Comparison of ENCODE assay signal across 9 cellular contexts in the genomic region with DNA sequence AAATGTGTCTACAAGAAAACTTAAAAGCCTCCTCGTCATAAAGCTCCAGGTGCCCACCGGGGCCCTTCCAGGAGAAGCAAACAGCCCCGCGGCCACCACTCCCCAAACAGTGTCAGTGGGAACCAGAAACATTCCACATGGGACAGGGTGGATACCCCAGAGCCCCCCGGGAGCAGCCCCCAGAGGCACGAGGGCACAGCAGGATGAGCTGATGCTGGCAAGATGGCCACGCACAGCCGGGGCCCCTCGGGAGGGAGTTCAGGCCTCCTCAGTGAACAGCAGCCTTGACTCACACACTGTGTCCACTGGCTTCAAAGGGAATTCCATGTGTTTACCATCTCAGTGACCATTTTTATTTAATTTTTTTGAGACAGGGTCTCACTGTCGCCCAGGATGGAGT. TPM values are rescaled to one million over a fixed set of nuclear protein-coding genes. Genes with fewer than 3 reads are reported as not detected.
A peak's percentile ranks its signal among the peaks of the same experiment; 100 is the strongest.
DNase-seq lines count a peak whose midpoint lies in the region; ATAC-seq and TF ChIP-seq lines count a peak whose summit lies in the region.
"Had no signal": no experiment of that assay in that cellular context is flagged by ENCODE, and none has a peak within 500 bp of the region (broad histone marks: within the 10 kb centered on the region; RNA-seq: fewer than 3 reads in every experiment).

No MANE protein-coding gene starts in this region.

- ATAC-seq in HCT116 (peak; percentile 33), thoracic aorta (ENCODE audit: insufficient number of reproducible peaks, low FRiP score, low read depth) (no peak)

- H3K4me3 ChIP-seq in HCT116 (replicated peaks in 1 of 2; ENCODE audit: low read depth in 1 of 2, low read length in 2 of 2) (no peak overlapping the region), thoracic aorta (no peak overlapping the region)

- POLR2A ChIA-PET in HCT116 (lab: Charles Lee): interaction anchor here (1.0 to 2.2 kb wide), 3 partner anchors 10 to 172 kb away, joined by 3 to 10 read pairs (median 3); a partner anchor contains a TSS

- no peak for TF ChIP-seq RAD21 in HCT116 (IDR thresholded peaks at IDR 0.05; ENCODE audit: low read depth)

- H3K9ac ChIP-seq in HCT116 (ENCODE audit: low read length): peak overlapping the region; percentile 78

- no peak overlapping the region for H2AFZ ChIP-seq in HCT116 (ENCODE audit: low read depth, low read length, poor library complexity, severe bottlenecking)

- intact Hi-C loops in HCT116 (cut with micrococcal nuclease): no loop called here

- peaks cover 30% of the 10 kb centered on the region; the same call in 1 of the 2 replicates for H3K79me2 ChIP-seq in HCT116 (ENCODE audit: insufficient read depth, low read length)

- H4K20me1 ChIP-seq in HCT116 (ENCODE audit: insufficient read depth): no peaks in the 10 kb centered on the region

- H3K4me1 ChIP-seq in HCT116 (ENCODE audit: control insufficient read depth in 1 of 2, insufficient read depth in 2 of 2, low read length in 2 of 2) (peaks cover 43 to 61% of the 10 kb centered on the region in 2 experiments), thoracic aorta (ENCODE audit: control insufficient read depth in 1 of 2, low read depth in 2 of 2) (peaks cover 21 to 32% of the 10 kb centered on the region in 2 donors)

- DNase-seq in HCT116 (ENCODE audit: low read depth, low spot score) (no peak), amniotic epithelial cell (ENCODE audit: low read depth) (peak; percentile 13), hepatic stellate cell (ENCODE audit: low spot score) (peak; percentile 60), thoracic aorta (ENCODE audit: low spot score) (no peak), NCI-H1930 (lab: John Stamatoyannopoulos, UW) (no peak), GDM1 (lab: John Stamatoyannopoulos, UW) (no peak)
- DNase-seq in activated CD4-positive, CD25-positive, alpha-beta regulatory T cell treated with anti-CD3 and anti-CD28 coated beads, Interleukin-2, amount 50 U/mL, for 72 hours: no peak
- DNase-seq: CD4-positive, CD25-positive, alpha-beta regulatory T cell; NCI-H1694 had no signal

- no TSS peak for BruUV-seq in HCT116 (replicated peaks; lab: Mats Ljungman, UMichigan)

- H3K27me3 ChIP-seq in HCT116 (ENCODE audit: insufficient read depth, low read length): no peaks in the 10 kb centered on the region
- H3K27me3 ChIP-seq in thoracic aorta (replicated peaks; ENCODE audit: insufficient read depth): no peaks in the 10 kb centered on the region

- peak overlapping the region; percentile 95 for H3K27ac ChIP-seq in HCT116 (ENCODE audit: low read depth, low read length)
- H3K27ac ChIP-seq in thoracic aorta: peak overlapping the region; percentile 65 to 81

- TF ChIP-seq CTCF in HCT116 (IDR thresholded peaks at IDR 0.05 in 2 of 3, conservative IDR thresholded peaks at IDR 0.05 in 1 of 3; ENCODE audit: borderline replicate concordance in 1 of 3, insufficient read depth in 1 of 3, low read depth in 2 of 3, low read length in 2 of 3): no peak
- no peak for TF ChIP-seq CTCF in thoracic aorta (IDR thresholded peaks at IDR 0.05)

- CTCF ChIA-PET in HCT116 (lab: Charles Lee): interaction anchor here (1.0 to 1.7 kb wide), 2 partner anchors 11 to 172 kb away, joined by 3 to 7 read pairs; a partner anchor contains a TSS

- peak overlapping the region; percentile 89 for H3K4me2 ChIP-seq in HCT116 (ENCODE audit: low read length)

- H3K36me3 ChIP-seq in HCT116 (ENCODE audit: control insufficient read depth in 1 of 2, insufficient read depth in 2 of 2, low read length in 2 of 2): no peaks in the 10 kb centered on the region
- H3K36me3 ChIP-seq in thoracic aorta: no peaks in the 10 kb centered on the region

- RAD21 ChIA-PET in HCT116 (lab: Charles Lee; ENCODE audit: low non-redundant PET in 1 of 2, low total read pairs in 2 of 2, uncharacterized antibody in 2 of 2, unreplicated experiment in 2 of 2): interaction anchor here in 1 of 2 experiments (1.2 kb wide), 1 partner anchor 126 kb away, joined by 3 read pairs; no protein-coding TSS in a partner anchor

- H3K9me2 ChIP-seq in HCT116 (ENCODE audit: insufficient read depth): no peaks in the 10 kb centered on the region

- H3K9me3 ChIP-seq in HCT116 (ENCODE audit: control insufficient read depth in 1 of 2, insufficient read depth in 1 of 2, low read depth in 1 of 2, low read length in 2 of 2) (no peaks in the 10 kb centered on the region), thoracic aorta (no peaks in the 10 kb centered on the region)

- no peak for TF ChIP-seq POLR2A in HCT116 (IDR thresholded peaks at IDR 0.05; ENCODE audit: borderline replicate concordance, extremely low read depth, insufficient read depth, insufficient read length)

TF ChIP-seq in HCT116, 20 proteins besides CTCF, POLR2A, EP300 and RAD21 (continues in another document):
- TF ChIP-seq EZH2 (IDR thresholded peaks at IDR 0.05) (no peak), SP1 (IDR thresholded peaks at IDR 0.05; ENCODE audit: low read depth) (no peak), SRF (IDR thresholded peaks at IDR 0.05; ENCODE audit: low read depth) (no peak), POLR2AphosphoS5 (IDR thresholded peaks at IDR 0.05; ENCODE audit: low read depth, low read length) (no peak), SIN3A (IDR thresholded peaks at IDR 0.05; ENCODE audit: low read depth) (no peak), EZH2phosphoT487 (IDR thresholded peaks at IDR 0.05; ENCODE audit: borderline replicate concordance) (no peak), EGR1 (IDR thresholded peaks at IDR 0.05; ENCODE audit: low read depth) (no peak), YY1 (IDR thresholded peaks at IDR 0.05; ENCODE audit: extremely low read depth, insufficient replicate concordance, low read depth, low read length) (no peak), JUND (IDR thresholded peaks at IDR 0.05) (no peak), ZFX (IDR thresholded peaks at IDR 0.05) (no peak), ELF1 (IDR thresholded peaks at IDR 0.05; ENCODE audit: borderline replicate concordance, low read depth) (no peak), CBX3 (IDR thresholded peaks at IDR 0.05; ENCODE audit: low read depth) (no peak), ZNF274 (IDR thresholded peaks at IDR 0.05; ENCODE audit: low read depth, low read length) (no peak)
- TF ChIP-seq, protein P1, sequence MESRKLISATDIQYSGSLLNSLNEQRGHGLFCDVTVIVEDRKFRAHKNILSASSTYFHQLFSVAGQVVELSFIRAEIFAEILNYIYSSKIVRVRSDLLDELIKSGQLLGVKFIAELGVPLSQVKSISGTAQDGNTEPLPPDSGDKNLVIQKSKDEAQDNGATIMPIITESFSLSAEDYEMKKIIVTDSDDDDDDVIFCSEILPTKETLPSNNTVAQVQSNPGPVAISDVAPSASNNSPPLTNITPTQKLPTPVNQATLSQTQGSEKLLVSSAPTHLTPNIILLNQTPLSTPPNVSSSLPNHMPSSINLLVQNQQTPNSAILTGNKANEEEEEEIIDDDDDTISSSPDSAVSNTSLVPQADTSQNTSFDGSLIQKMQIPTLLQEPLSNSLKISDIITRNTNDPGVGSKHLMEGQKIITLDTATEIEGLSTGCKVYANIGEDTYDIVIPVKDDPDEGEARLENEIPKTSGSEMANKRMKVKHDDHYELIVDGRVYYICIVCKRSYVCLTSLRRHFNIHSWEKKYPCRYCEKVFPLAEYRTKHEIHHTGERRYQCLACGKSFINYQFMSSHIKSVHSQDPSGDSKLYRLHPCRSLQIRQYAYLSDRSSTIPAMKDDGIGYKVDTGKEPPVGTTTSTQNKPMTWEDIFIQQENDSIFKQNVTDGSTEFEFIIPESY (IDR thresholded peaks at IDR 0.05; ENCODE audit: extremely low read depth, insufficient replicate concordance, low read length): no peak
- TF ChIP-seq, protein P2, sequence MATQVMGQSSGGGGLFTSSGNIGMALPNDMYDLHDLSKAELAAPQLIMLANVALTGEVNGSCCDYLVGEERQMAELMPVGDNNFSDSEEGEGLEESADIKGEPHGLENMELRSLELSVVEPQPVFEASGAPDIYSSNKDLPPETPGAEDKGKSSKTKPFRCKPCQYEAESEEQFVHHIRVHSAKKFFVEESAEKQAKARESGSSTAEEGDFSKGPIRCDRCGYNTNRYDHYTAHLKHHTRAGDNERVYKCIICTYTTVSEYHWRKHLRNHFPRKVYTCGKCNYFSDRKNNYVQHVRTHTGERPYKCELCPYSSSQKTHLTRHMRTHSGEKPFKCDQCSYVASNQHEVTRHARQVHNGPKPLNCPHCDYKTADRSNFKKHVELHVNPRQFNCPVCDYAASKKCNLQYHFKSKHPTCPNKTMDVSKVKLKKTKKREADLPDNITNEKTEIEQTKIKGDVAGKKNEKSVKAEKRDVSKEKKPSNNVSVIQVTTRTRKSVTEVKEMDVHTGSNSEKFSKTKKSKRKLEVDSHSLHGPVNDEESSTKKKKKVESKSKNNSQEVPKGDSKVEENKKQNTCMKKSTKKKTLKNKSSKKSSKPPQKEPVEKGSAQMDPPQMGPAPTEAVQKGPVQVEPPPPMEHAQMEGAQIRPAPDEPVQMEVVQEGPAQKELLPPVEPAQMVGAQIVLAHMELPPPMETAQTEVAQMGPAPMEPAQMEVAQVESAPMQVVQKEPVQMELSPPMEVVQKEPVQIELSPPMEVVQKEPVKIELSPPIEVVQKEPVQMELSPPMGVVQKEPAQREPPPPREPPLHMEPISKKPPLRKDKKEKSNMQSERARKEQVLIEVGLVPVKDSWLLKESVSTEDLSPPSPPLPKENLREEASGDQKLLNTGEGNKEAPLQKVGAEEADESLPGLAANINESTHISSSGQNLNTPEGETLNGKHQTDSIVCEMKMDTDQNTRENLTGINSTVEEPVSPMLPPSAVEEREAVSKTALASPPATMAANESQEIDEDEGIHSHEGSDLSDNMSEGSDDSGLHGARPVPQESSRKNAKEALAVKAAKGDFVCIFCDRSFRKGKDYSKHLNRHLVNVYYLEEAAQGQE (IDR thresholded peaks at IDR 0.05; ENCODE audit: low read depth): no peak
- TF ChIP-seq, protein P3, sequence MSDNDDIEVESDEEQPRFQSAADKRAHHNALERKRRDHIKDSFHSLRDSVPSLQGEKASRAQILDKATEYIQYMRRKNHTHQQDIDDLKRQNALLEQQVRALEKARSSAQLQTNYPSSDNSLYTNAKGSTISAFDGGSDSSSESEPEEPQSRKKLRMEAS (IDR thresholded peaks at IDR 0.05): no peak
- TF ChIP-seq, protein P4, sequence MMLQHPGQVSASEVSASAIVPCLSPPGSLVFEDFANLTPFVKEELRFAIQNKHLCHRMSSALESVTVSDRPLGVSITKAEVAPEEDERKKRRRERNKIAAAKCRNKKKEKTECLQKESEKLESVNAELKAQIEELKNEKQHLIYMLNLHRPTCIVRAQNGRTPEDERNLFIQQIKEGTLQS (IDR thresholded peaks at IDR 0.05): no peak

RNA-seq across cellular contexts. Expression of a gene that starts 10.5 kb away (rescaled TPM):
- 25.4 TPM for total RNA-seq in HCT116 (2021; ENCODE audit: unreplicated experiment)
- 19.3 and 20.2 TPM in 2 replicates for polyA plus RNA-seq in HCT116 (2012)
- total RNA-seq in thoracic aorta: 10 to 100 TPM; 22.7 to 29.4 TPM

RNA-seq across cellular contexts. Expression of a gene that starts 10.8 kb away (rescaled TPM):
- total RNA-seq in HCT116 (2021; ENCODE audit: unreplicated experiment) (13.2 TPM), thoracic aorta (1 to 10 TPM; 3.5 to 9.6 TPM)
- polyA plus RNA-seq in HCT116 (2012): 6.2 and 6.5 TPM in 2 replicates

RNA-seq across cellular contexts. Expression of a gene that starts 28.7 kb away (rescaled TPM):
- total RNA-seq in HCT116 (2021; ENCODE audit: unreplicated experiment) (1.7 TPM), thoracic aorta (not detected)
- 1.5 and 1.8 TPM in 2 replicates for polyA plus RNA-seq in HCT116 (2012)
- total RNA-seq: CD4-positive, CD25-positive, alpha-beta regulatory T cell had no signal
- polyA plus RNA-seq: CD4-positive, CD25-positive, alpha-beta regulatory T cell had no signal

RNA-seq across cellular contexts. Expression of a gene that starts 46.7 kb away (rescaled TPM):
- 81.9 TPM for total RNA-seq in HCT116 (2021; ENCODE audit: unreplicated experiment)
- polyA plus RNA-seq in HCT116 (2012): 55.6 and 65.9 TPM in 2 replicates
- 100 to 1,000 TPM; 168 to 251 TPM for total RNA-seq in thoracic aorta

Comparison
In these comparisons a context has a peak if more than half of its experiments do, and no peak if none do; other contexts are left out.
1. DNase-seq: peak in amniotic epithelial cell (single experiment) and hepatic stellate cell (single experiment); none in HCT116 (single experiment), thoracic aorta (single experiment), NCI-H1930 (0 of 2), GDM1 (single experiment) and activated CD4-positive, CD25-positive, alpha-beta regulatory T cell treated with anti-CD3 and anti-CD28 coated beads, Interleukin-2, amount 50 U/mL, for 72 hours (single experiment).